In the genomic region with DNA sequence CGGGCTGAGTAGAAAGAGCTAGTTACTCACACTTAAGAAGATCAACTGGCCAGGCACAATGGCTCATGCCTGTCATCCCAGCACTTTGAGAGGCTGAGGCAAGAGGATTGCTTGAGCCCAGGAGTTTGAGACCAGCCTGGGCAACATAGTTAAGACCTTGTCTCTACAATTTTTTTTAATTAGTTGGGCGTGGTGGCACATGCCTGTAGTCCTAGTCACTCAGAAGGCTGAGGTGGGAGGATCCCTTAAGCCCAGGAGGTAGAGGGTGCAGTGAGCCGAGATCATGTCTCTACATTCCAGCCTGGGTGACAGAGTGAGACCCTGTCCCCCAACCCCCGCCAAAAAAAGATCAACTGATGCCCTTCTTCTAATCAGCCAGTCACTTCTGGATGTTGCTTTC, we compare ENCODE assay signal across 1 cellular context.
TF ChIP-seq lines count a peak whose summit lies in the region.

No MANE protein-coding gene starts in this region.

TF ChIP-seq in HCT116, 20 proteins besides CTCF, POLR2A, EP300 and RAD21 (continued from another document):
- TF ChIP-seq, protein P1, sequence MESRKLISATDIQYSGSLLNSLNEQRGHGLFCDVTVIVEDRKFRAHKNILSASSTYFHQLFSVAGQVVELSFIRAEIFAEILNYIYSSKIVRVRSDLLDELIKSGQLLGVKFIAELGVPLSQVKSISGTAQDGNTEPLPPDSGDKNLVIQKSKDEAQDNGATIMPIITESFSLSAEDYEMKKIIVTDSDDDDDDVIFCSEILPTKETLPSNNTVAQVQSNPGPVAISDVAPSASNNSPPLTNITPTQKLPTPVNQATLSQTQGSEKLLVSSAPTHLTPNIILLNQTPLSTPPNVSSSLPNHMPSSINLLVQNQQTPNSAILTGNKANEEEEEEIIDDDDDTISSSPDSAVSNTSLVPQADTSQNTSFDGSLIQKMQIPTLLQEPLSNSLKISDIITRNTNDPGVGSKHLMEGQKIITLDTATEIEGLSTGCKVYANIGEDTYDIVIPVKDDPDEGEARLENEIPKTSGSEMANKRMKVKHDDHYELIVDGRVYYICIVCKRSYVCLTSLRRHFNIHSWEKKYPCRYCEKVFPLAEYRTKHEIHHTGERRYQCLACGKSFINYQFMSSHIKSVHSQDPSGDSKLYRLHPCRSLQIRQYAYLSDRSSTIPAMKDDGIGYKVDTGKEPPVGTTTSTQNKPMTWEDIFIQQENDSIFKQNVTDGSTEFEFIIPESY (IDR thresholded peaks at IDR 0.05; ENCODE audit: extremely low read depth, insufficient replicate concordance, low read length): no peak
- TF ChIP-seq SIN3A (IDR thresholded peaks at IDR 0.05; ENCODE audit: low read depth): no peak
- 0 out of 2 replicates have a peak, but pooled peaks have one; percentile 35 for TF ChIP-seq CBX3 (IDR thresholded peaks at IDR 0.05; ENCODE audit: low read depth)
- TF ChIP-seq SP1 (IDR thresholded peaks at IDR 0.05; ENCODE audit: low read depth): peak; percentile 49
- TF ChIP-seq SRF (IDR thresholded peaks at IDR 0.05; ENCODE audit: low read depth): no peak
- TF ChIP-seq POLR2AphosphoS5 (IDR thresholded peaks at IDR 0.05; ENCODE audit: low read depth, low read length): no peak
- no peak for TF ChIP-seq ZNF274 (IDR thresholded peaks at IDR 0.05; ENCODE audit: low read depth, low read length)
- 0 out of 2 replicates have a peak, but pooled peaks have one; percentile 11 for TF ChIP-seq JUND (IDR thresholded peaks at IDR 0.05)
